Comparison of ENCODE assay signal across 8 cellular contexts in the genomic region with DNA sequence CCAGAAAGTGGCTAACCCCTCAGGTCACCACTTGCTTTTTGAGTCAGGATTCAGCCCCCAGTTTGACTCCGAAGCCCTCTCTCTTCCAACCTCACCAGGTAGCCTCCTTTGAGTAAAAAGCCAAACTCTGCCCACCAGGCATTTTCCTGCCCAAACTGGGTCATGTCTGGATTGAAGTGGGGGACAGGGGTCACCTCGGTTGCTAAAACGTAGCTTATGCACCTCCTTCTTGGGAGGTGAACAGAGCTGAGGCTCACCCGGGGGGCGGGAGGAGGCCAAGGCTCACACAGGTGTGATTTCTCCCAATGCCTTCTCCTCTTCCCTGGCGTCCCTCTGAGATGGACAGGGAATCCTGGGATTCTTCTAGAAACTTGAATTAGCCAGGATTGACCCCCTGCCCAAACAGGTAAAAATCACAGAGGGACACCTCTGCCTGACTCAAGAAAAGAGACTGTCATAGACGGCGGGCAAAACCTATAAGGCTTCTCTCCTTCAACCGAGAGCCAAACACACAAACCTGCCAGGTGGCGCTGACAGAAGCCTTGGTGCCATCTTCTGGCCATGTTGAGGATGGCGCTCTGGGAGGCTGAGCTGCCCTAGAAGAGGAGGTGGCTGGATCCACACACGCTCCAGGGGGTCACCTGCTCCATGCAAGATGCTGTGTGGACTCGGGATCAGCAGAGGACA. TPM values are rescaled to one million over a fixed set of nuclear protein-coding genes. Genes with fewer than 3 reads are reported as not detected.
DNase-seq lines count a peak whose midpoint lies in the region; ATAC-seq, FAIRE-seq and TF ChIP-seq lines count a peak whose summit lies in the region.

No MANE protein-coding gene starts in this region.

- H3K27me3 Mint-ChIP-seq in GM23338 (ENCODE audit: insufficient read depth, low read depth, poor library complexity), result peaks cover 3% of the 10 kb centered on the region
- no peaks in the 10 kb centered on the region; the same call in 1 of the 2 replicates for H3K27me3 Mint-ChIP-seq in WTC11 (ENCODE audit: low read depth)
- H3K27me3 Mint-ChIP-seq in naive thymus-derived CD8-positive, alpha-beta T cell, result peaks cover 23 to 77% (median 39%) of the 10 kb centered on the region in 5 donors

- ATAC-seq in GM23338 (peak; percentile 99), WTC11 (peak; percentile 99), HG03095 (IDR thresholded peaks at IDR 0.05; ENCODE audit: unreplicated experiment) (no peak)
- peak; percentile 73 to 75 for ATAC-seq in naive thymus-derived CD8-positive, alpha-beta T cell

- H4K91ac ChIP-seq in H1 (replicated peaks; ENCODE audit: insufficient read length, low read length), result no peak overlapping the region

- H3K23ac ChIP-seq in H1 (ENCODE audit: insufficient read length), result no peak overlapping the region

- H2AK5ac ChIP-seq in H1 (ENCODE audit: low read depth, low read length), result no peak overlapping the region

- H3K4me1 Mint-ChIP-seq in GM23338, result peaks cover 3% of the 10 kb centered on the region; the same call in 1 of the 3 replicates
- H3K4me1 Mint-ChIP-seq in WTC11, result no peaks in the 10 kb centered on the region
- H3K4me1 Mint-ChIP-seq in naive thymus-derived CD8-positive, alpha-beta T cell, result peaks cover 0 to 6% (median 2%) of the 10 kb centered on the region in 4 donors

- 51% methylated on average over 13 of the region's 13 CpGs; no CpG with 5 or more reads in 1 of the 2 experiments for WGBS in H1 (ENCODE audit: extremely low coverage in 1 of 2, insufficient coverage in 1 of 2, insufficient read length in 1 of 2, insufficient replicate concordance in 2 of 2, low coverage in 1 of 2, low lambda C conversion rate in 2 of 2, missing lambda C conversion rate in 1 of 2), 2 experiments

- no peak overlapping the region for H4K8ac ChIP-seq in H1 (ENCODE audit: extremely low read depth, insufficient read depth, low read length)

- H2BK120ac ChIP-seq in H1 (replicated peaks; ENCODE audit: low read depth, low read length), result no peak overlapping the region

- H3K14ac ChIP-seq in H1 (ENCODE audit: insufficient read length), result no peak overlapping the region

- no peaks in the 10 kb centered on the region for H3K9me2 ChIP-seq in GM23338 (ENCODE audit: insufficient read depth)

- no peaks in the 10 kb centered on the region for H3F3A ChIP-seq in GM23338 (replicated peaks; ENCODE audit: low read depth)

- H3K9ac ChIP-seq in H1 (replicated peaks in 1 of 4; ENCODE audit: extremely low read depth in 1 of 4, low read depth in 3 of 4, low read length in 3 of 4), result no peak overlapping the region

- no peaks in the 10 kb centered on the region for H3K27me3 ChIP-seq in GM23338 (ENCODE audit: insufficient read depth)
- H3K27me3 ChIP-seq in H1 (replicated peaks in 1 of 4; ENCODE audit: control insufficient read depth in 3 of 4, extremely low read depth in 1 of 4, insufficient read depth in 3 of 4, low read length in 3 of 4), result no peaks in the 10 kb centered on the region

- H2BK12ac ChIP-seq in H1 (ENCODE audit: low read depth, low read length), result no peak overlapping the region

- peak; percentile 80 to 88 for TF ChIP-seq RAD21 in H1 (IDR thresholded peaks at IDR 0.05 in 1 of 2, conservative IDR thresholded peaks at IDR 0.05 in 1 of 2; ENCODE audit: low read depth in 2 of 2, low read length in 2 of 2)

- no peaks in the 10 kb centered on the region for H4K20me1 ChIP-seq in GM23338 (replicated peaks; ENCODE audit: insufficient read depth)
- H4K20me1 ChIP-seq in H1 (replicated peaks in 1 of 2; ENCODE audit: control insufficient read depth in 1 of 2, insufficient read depth in 2 of 2, low read length in 2 of 2), result no peaks in the 10 kb centered on the region

- H3K36me3 ChIP-seq in GM23338 (ENCODE audit: insufficient read depth) (no peaks in the 10 kb centered on the region), H1 (ENCODE audit: control insufficient read depth in 2 of 4, insufficient read depth in 4 of 4, low read length in 3 of 4) (no peaks in the 10 kb centered on the region)

- no peak overlapping the region for H4K5ac ChIP-seq in H1 (ENCODE audit: insufficient read length, low read depth, low read length)

- H2BK20ac ChIP-seq in H1 (ENCODE audit: low read length), result no peak overlapping the region

- H3K36me3 Mint-ChIP-seq in GM23338 (ENCODE audit: low read depth), result no peaks in the 10 kb centered on the region
- no peaks in the 10 kb centered on the region for H3K36me3 Mint-ChIP-seq in WTC11
- H3K36me3 Mint-ChIP-seq in naive thymus-derived CD8-positive, alpha-beta T cell, result no peaks in the 10 kb centered on the region

- H3K18ac ChIP-seq in H1 (ENCODE audit: extremely low read depth, low read length), result no peak overlapping the region

- no peak overlapping the region for H2BK15ac ChIP-seq in H1 (ENCODE audit: low read length)

- no peaks in the 10 kb centered on the region for H3K23me2 ChIP-seq in H1 (ENCODE audit: low read depth, low read length)

- H3K27ac ChIP-seq in GM23338 (ENCODE audit: low read depth) (no peak overlapping the region), H1 (ENCODE audit: low read depth, low read length) (no peak overlapping the region)

- H2BK5ac ChIP-seq in H1 (ENCODE audit: low read depth, low read length), result no peak overlapping the region

- H3K4me3 ChIP-seq in GM23338 (no peak overlapping the region), H1 (ENCODE audit: extremely low read depth in 1 of 4, insufficient read depth in 2 of 4, low read depth in 3 of 4, low read length in 4 of 4) (no peak overlapping the region)

- no peaks in the 10 kb centered on the region for H3K9me3 ChIP-seq in H1 (ENCODE audit: insufficient read depth in 2 of 2, low read depth in 1 of 2, low read length in 1 of 2)

- in situ Hi-C loops in G401 (cut with HindIII; ENCODE audit: low sequenced_read_pairs), result no loop called here

- no peak overlapping the region for H3K4ac ChIP-seq in H1 (replicated peaks; ENCODE audit: insufficient read length, low read depth, low read length)

- H3K56ac ChIP-seq in H1 (replicated peaks; ENCODE audit: insufficient read length, low read depth, low read length), result no peak overlapping the region

- TF ChIP-seq CTCF in GM23338 (conservative IDR thresholded peaks at IDR 0.05; ENCODE audit: low read depth in 2 of 2) (peak; percentile 70 to 94), WTC11 (IDR thresholded peaks at IDR 0.05) (peak; percentile 24; the same call in 1 of the 2 replicates), H1 (IDR thresholded peaks at IDR 0.05; ENCODE audit: control extremely low read depth in 1 of 3, insufficient read depth in 1 of 3, low read depth in 1 of 3, low read length in 3 of 3) (peak; percentile 89 to 95 (median 91))

- no peaks in the 10 kb centered on the region for H3K9me3 Mint-ChIP-seq in GM23338
- H3K9me3 Mint-ChIP-seq in WTC11, result no peaks in the 10 kb centered on the region
- no peaks in the 10 kb centered on the region for H3K9me3 Mint-ChIP-seq in naive thymus-derived CD8-positive, alpha-beta T cell

- no peaks in the 10 kb centered on the region; the same call in 1 of the 2 replicates for H3K4me1 ChIP-seq in GM23338 (ENCODE audit: insufficient read depth)
- no peaks in the 10 kb centered on the region for H3K4me1 ChIP-seq in H1 (replicated peaks in 1 of 4; ENCODE audit: control insufficient read depth in 3 of 4, insufficient read depth in 4 of 4, low read length in 3 of 4)

- H3K4me2 ChIP-seq in GM23338 (no peak overlapping the region), H1 (ENCODE audit: insufficient read depth in 1 of 2, low read depth in 2 of 2, low read length in 2 of 2) (no peak overlapping the region)

- DNase-seq in G401 (ENCODE audit: low spot score) (peak; percentile 9), GM23338 (ENCODE audit: low spot score) (peak; percentile 83), NCI-H1105 (lab: John Stamatoyannopoulos, UW) (peak; percentile 23), WTC11 (ENCODE audit: low spot score) (peak; percentile 81), H1 (ENCODE audit: low read depth in 1 of 2, low spot score in 2 of 2) (peak in 1 of 2 experiments; percentile 82), GM12892 (ENCODE audit: insufficient read length) (no peak)
- DNase-seq in naive thymus-derived CD8-positive, alpha-beta T cell, result peak in 9 of 10 donors; percentile 11 to 43 (median 20)

- H3K4me3 Mint-ChIP-seq in GM23338 (no peak overlapping the region), WTC11 (no peak overlapping the region)
- no peak overlapping the region for H3K4me3 Mint-ChIP-seq in naive thymus-derived CD8-positive, alpha-beta T cell

- no peak for TF ChIP-seq EP300 in H1 (IDR thresholded peaks at IDR 0.05; ENCODE audit: borderline replicate concordance in 1 of 2, low read depth in 2 of 2, low read length in 2 of 2)

- CTCF ChIA-PET in WTC11 (lab: Charles Lee), result interaction anchor here (0.6 to 2.0 kb wide), 22 partner anchors 10 to 303 kb away, joined by 3 to 23 read pairs (median 4); no protein-coding TSS in a partner anchor
- CTCF ChIA-PET in H1 (lab: Charles Lee; ENCODE audit: partially characterized antibody), result interaction anchor here (0.7 to 4.1 kb wide), 38 partner anchors 9 to 1059 kb away, joined by 3 to 38 read pairs (median 5); no protein-coding TSS in a partner anchor

- no peaks in the 10 kb centered on the region for H3K79me2 ChIP-seq in GM23338 (replicated peaks; ENCODE audit: insufficient read depth)
- H3K79me2 ChIP-seq in H1 (ENCODE audit: control insufficient read depth in 1 of 2, insufficient read depth in 2 of 2, low read length in 2 of 2), result no peaks in the 10 kb centered on the region

- no peak overlapping the region; the same call in 1 of the 2 replicates for H3K27ac Mint-ChIP-seq in GM23338
- H3K27ac Mint-ChIP-seq in WTC11, result no peak overlapping the region
- H3K27ac Mint-ChIP-seq in naive thymus-derived CD8-positive, alpha-beta T cell, result peak overlapping the region in 1 of 10 donors; percentile 44

- TF ChIP-seq POLR2A in H1 (IDR thresholded peaks at IDR 0.05; ENCODE audit: control extremely low read depth in 1 of 2, low read depth in 2 of 2, low read length in 2 of 2) (no peak), GM12892 (IDR thresholded peaks at IDR 0.05; ENCODE audit: low read depth, low read length) (no peak)

- POLR2A ChIA-PET in WTC11 (lab: Charles Lee) (no interaction called here), H1 (lab: Charles Lee; ENCODE audit: partially characterized antibody) (no interaction called here)
- POLR2A ChIA-PET in naive thymus-derived CD8-positive, alpha-beta T cell (lab: Charles Lee), result no interaction called here

- H2AFZ ChIP-seq in GM23338 (peak overlapping the region; percentile 72; the same call in 1 of the 2 replicates), H1 (ENCODE audit: low read length) (no peak overlapping the region)

- H3K79me1 ChIP-seq in H1 (ENCODE audit: low read depth, low read length), result no peaks in the 10 kb centered on the region

- peak; percentile 85 for FAIRE-seq in H1 (lab: Jason Lieb, UNC)
- no peak for FAIRE-seq in GM12892 (lab: Jason Lieb, UNC)

RNA-seq across cellular contexts. Expression of a gene that starts 51.6 kb away (rescaled TPM):
- not detected in 2 replicates for total RNA-seq in G401 (2014; rRNA removed; shearing (Covaris generic))
- total RNA-seq in GM23338 (2014; rRNA removed; shearing (Covaris generic)), result 0.24 TPM in 1 of 2 replicates, not detected in the other
- 0.07 TPM in 1 of 2 replicates, not detected in the other for polyA plus RNA-seq in GM23338 (2016; fragmentation: Nextera tagmentation; extraction: Ambion mirVana)
- not detected in 3 replicates for total RNA-seq in WTC11 (2021)
- total RNA-seq in H1 (2021; fragmentation: NEBNext Ultra II Directional; extraction: Animal tissue kit (Norgen Biotek cat#: 25700)), result not detected in 2 replicates
- polyA plus RNA-seq in H1 (2011; rRNA removed), result 0.05 TPM in 1 of 2 replicates, not detected in the other
- polyA plus RNA-seq in H1 (2011; cell fraction: cytosol; rRNA removed), result not detected
- 0.03 TPM for polyA plus RNA-seq in H1 (2011; cell fraction: nucleus; rRNA removed)
- polyA plus RNA-seq in H1 (2012, experiment 1 of 2), result 0.10 TPM in 1 of 4 replicates, not detected in the others
- polyA plus RNA-seq in H1 (2012, experiment 2 of 2), result not detected
- 0.02 TPM for polyA plus RNA-seq in H1 (2013, experiment 1 of 2)
- polyA plus RNA-seq in H1 (2013, experiment 2 of 2), result 0.02 TPM
- not detected in 2 replicates for polyA minus RNA-seq in H1 (2011; rRNA and poly(A)+ RNA removed)
- polyA minus RNA-seq in H1 (2011; cell fraction: cytosol; rRNA and poly(A)+ RNA removed), result not detected
- polyA minus RNA-seq in H1 (2011; cell fraction: nucleus; rRNA and poly(A)+ RNA removed), result not detected
- total RNA-seq in naive thymus-derived CD8-positive, alpha-beta T cell, result not detected
- not detected for polyA plus RNA-seq in naive thymus-derived CD8-positive, alpha-beta T cell
- polyA plus RNA-seq in GM12892 (2012; ENCODE audit: missing spikeins), result not detected

Comparison
In these comparisons a context has a peak if more than half of its experiments do, and no peak if none do; other contexts are left out.
1. CTCF ChIP-seq: peak in every context shown above with its lines; median percentile 91 in H1; 82 in GM23338; 24 in WTC11.